In the genomic region with DNA sequence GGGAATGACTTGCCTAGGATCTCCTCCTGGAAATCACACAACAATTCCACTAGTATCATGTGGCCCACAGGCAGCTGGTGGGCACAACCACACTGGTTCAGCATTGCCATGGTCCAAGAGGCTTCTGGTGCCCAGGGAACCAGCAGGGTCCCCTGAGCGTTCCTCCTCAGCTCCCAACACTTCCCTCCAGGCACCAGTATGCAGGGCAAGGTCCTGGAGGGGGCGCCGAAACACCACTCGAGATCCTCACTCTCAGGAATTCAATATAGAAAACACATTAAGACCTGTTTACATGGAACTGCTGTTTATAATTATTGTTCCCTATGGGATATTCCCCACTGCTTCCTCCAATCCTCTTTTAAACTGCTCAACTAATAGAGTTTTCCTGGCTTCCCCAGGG, we compare ENCODE assay signal across 24 cellular contexts.
DNase-seq lines count a peak whose midpoint lies in the region; ATAC-seq and TF ChIP-seq lines count a peak whose summit lies in the region.
"Had no signal": no experiment of that assay in that cellular context is flagged by ENCODE, and none has a peak within 500 bp of the region (broad histone marks: within the 10 kb centered on the region; RNA-seq: fewer than 3 reads in every experiment).

No MANE protein-coding gene starts in this region.

- no peak overlapping the region for H2AFZ ChIP-seq in HCT116 (ENCODE audit: low read depth, low read length, poor library complexity, severe bottlenecking)

- TF ChIP-seq POLR2A in HCT116 (IDR thresholded peaks at IDR 0.05; ENCODE audit: borderline replicate concordance, extremely low read depth, insufficient read depth, insufficient read length): no peak

- H3K9me3 Mint-ChIP-seq in WTC11: no peaks in the 10 kb centered on the region
- H3K9me3 Mint-ChIP-seq: activated CD4-positive, alpha-beta T cell treated with anti-CD3 and anti-CD28 coated beads, Interleukin-2, amount 10 ng/mL, durations not matched to agents 24 days and 14 days; activated naive CD4-positive, alpha-beta T cell treated with anti-CD3 and anti-CD28 coated beads for 36 hours; activated T-cell treated with anti-CD3 and anti-CD28 coated beads, Interleukin-2, amount 50 U/mL, for 4 hours had no signal

- H3K4me3 ChIP-seq in DOHH2 (ENCODE audit: low read length) (no peak overlapping the region), HCT116 (replicated peaks in 1 of 2; ENCODE audit: low read depth in 1 of 2, low read length in 2 of 2) (no peak overlapping the region), kidney epithelial cell (ENCODE audit: low read depth, low read length) (no peak overlapping the region)
- H3K4me3 ChIP-seq: esophagus squamous epithelium, stomach, tibial artery had no signal

- H3K9ac ChIP-seq in HCT116 (ENCODE audit: low read length): no peak overlapping the region

- H4K20me1 ChIP-seq in DOHH2 (ENCODE audit: control insufficient read depth, insufficient read depth, low read depth, low read length) (no peaks in the 10 kb centered on the region), HCT116 (ENCODE audit: insufficient read depth) (no peaks in the 10 kb centered on the region)

- ATAC-seq in HCT116 (peak; percentile 74), WTC11 (peak; percentile 84), HG02763 (IDR thresholded peaks at IDR 0.05; ENCODE audit: unreplicated experiment) (no peak)
- ATAC-seq: activated T-cell treated with anti-CD3 and anti-CD28 coated beads, Interleukin-2, amount 50 U/mL, for 4 hours; HepG2; T-helper 17 cell had no signal

- H3K79me2 ChIP-seq in DOHH2 (ENCODE audit: control insufficient read depth, low read length) (no peaks in the 10 kb centered on the region), HCT116 (ENCODE audit: insufficient read depth, low read length) (no peaks in the 10 kb centered on the region)

- no peaks in the 10 kb centered on the region for H3F3A ChIP-seq in DOHH2 (ENCODE audit: control insufficient read depth, insufficient read depth)

- H3K27ac Mint-ChIP-seq in WTC11: no peak overlapping the region
- H3K27ac Mint-ChIP-seq: activated CD4-positive, alpha-beta T cell treated with anti-CD3 and anti-CD28 coated beads, Interleukin-2, amount 10 ng/mL, durations not matched to agents 24 days and 14 days; activated naive CD4-positive, alpha-beta T cell treated with anti-CD3 and anti-CD28 coated beads for 36 hours; CD4-positive, CD25-positive, alpha-beta regulatory T cell; T-helper 17 cell had no signal

- TF ChIP-seq CTCF in DOHH2 (IDR thresholded peaks at IDR 0.05; ENCODE audit: low read depth, low read length, poor library complexity, severe bottlenecking) (peak; percentile 31), HCT116 (IDR thresholded peaks at IDR 0.05 in 2 of 3, conservative IDR thresholded peaks at IDR 0.05 in 1 of 3; ENCODE audit: borderline replicate concordance in 1 of 3, insufficient read depth in 1 of 3, low read depth in 2 of 3, low read length in 2 of 3) (peak; percentile 23 to 48 (median 31); a peak in 5 of 6 replicates), WTC11 (IDR thresholded peaks at IDR 0.05) (0 out of 2 replicates have a peak, but pooled peaks have one; percentile 17), kidney epithelial cell (IDR thresholded peaks at IDR 0.05; ENCODE audit: insufficient read depth, low read length, poor library complexity, severe bottlenecking) (peak; percentile 3)

- H3K36me3 ChIP-seq in DOHH2 (ENCODE audit: control insufficient read depth, low read length) (no peaks in the 10 kb centered on the region), HCT116 (ENCODE audit: control insufficient read depth in 1 of 2, insufficient read depth in 2 of 2, low read length in 2 of 2) (no peaks in the 10 kb centered on the region), kidney epithelial cell (ENCODE audit: control insufficient read depth, insufficient read depth, low read length) (no peaks in the 10 kb centered on the region)
- H3K36me3 ChIP-seq: esophagus squamous epithelium, neutrophil, stomach, tibial artery had no signal

- RAD21 ChIA-PET in HCT116 (lab: Charles Lee; ENCODE audit: low non-redundant PET in 1 of 2, low total read pairs in 2 of 2, uncharacterized antibody in 2 of 2, unreplicated experiment in 2 of 2): no interaction called here

- H3K9me3 ChIP-seq in DOHH2 (ENCODE audit: control insufficient read depth, insufficient read depth, low read length) (no peaks in the 10 kb centered on the region), HCT116 (ENCODE audit: control insufficient read depth in 1 of 2, insufficient read depth in 1 of 2, low read depth in 1 of 2, low read length in 2 of 2) (no peaks in the 10 kb centered on the region)
- H3K9me3 ChIP-seq: esophagus squamous epithelium, neutrophil, stomach, tibial artery had no signal

- H3K4me3 Mint-ChIP-seq in WTC11: no peak overlapping the region
- H3K4me3 Mint-ChIP-seq: activated CD4-positive, alpha-beta T cell treated with anti-CD3 and anti-CD28 coated beads, Interleukin-2, amount 10 ng/mL, durations not matched to agents 24 days and 14 days; activated naive CD4-positive, alpha-beta T cell treated with anti-CD3 and anti-CD28 coated beads for 36 hours; activated T-cell treated with anti-CD3 and anti-CD28 coated beads, Interleukin-2, amount 50 U/mL, for 4 hours; CD4-positive, CD25-positive, alpha-beta regulatory T cell; T-helper 17 cell had no signal

- TF ChIP-seq RAD21 in HCT116 (IDR thresholded peaks at IDR 0.05; ENCODE audit: low read depth): peak; percentile 53

- H3K27me3 Mint-ChIP-seq in WTC11 (ENCODE audit: low read depth): no peaks in the 10 kb centered on the region; the same call in none of the 2 replicates

- CTCF ChIA-PET in HCT116 (lab: Charles Lee): interaction anchor here (0.9 to 1.2 kb wide), 3 partner anchors 49 to 100 kb away, joined by 3 to 10 read pairs (median 3); no protein-coding TSS in a partner anchor
- CTCF ChIA-PET in WTC11 (lab: Charles Lee): interaction anchor here (0.5 to 4.3 kb wide), 28 partner anchors 10 to 652 kb away, joined by 3 to 76 read pairs (median 4); no protein-coding TSS in a partner anchor

- POLR2A ChIA-PET in HCT116 (lab: Charles Lee) (no interaction called here), WTC11 (lab: Charles Lee) (interaction anchor here (0.5 to 0.6 kb wide), 2 partner anchors 99 to 1280 kb away, joined by 3 read pairs; no protein-coding TSS in a partner anchor)

- no peak overlapping the region for H3K4me2 ChIP-seq in DOHH2 (ENCODE audit: low read length)
- no peak overlapping the region for H3K4me2 ChIP-seq in HCT116 (ENCODE audit: low read length)

- no peak overlapping the region for H3K27ac ChIP-seq in DOHH2 (ENCODE audit: low read depth, low read length)
- no peak overlapping the region for H3K27ac ChIP-seq in HCT116 (ENCODE audit: low read depth, low read length)
- H3K27ac ChIP-seq: esophagus squamous epithelium, neutrophil, stomach, tibial artery had no signal

- DNase-seq in HCT116 (ENCODE audit: low read depth, low spot score) (no peak), WTC11 (ENCODE audit: low spot score) (peak; percentile 73), kidney epithelial cell (ENCODE audit: low read depth) (no peak), DMS153 treated with DMSO at 0.1 percent for 48 hours (lab: John Stamatoyannopoulos, UW; ENCODE audit: unreplicated experiment) (no peak)
- no peak for DNase-seq in stimulated activated CD4-positive, alpha-beta T cell treated with anti-CD3 and anti-CD28 coated beads, Interleukin-12 subunit alpha, Interleukin-12 subunit beta, amount 100 ng/mL, for 4 hours
- DNase-seq: activated CD4-positive, alpha-beta T cell treated with anti-CD3 and anti-CD28 coated beads, Interleukin-2, amount 10 ng/mL, durations not matched to agents 24 days and 14 days; activated naive CD4-positive, alpha-beta T cell treated with anti-CD3 and anti-CD28 coated beads for 36 hours; activated T-cell treated with anti-CD3 and anti-CD28 coated beads, Interleukin-2, amount 50 U/mL, for 4 hours; amniotic stem cell; CD4-positive, CD25-positive, alpha-beta regulatory T cell; esophagus squamous epithelium; GOT3; mammary epithelial cell; NCI-H1048; NCI-H1930; NK-92 treated with Interleukin-12 subunit alpha and Interleukin-12 subunit beta, amount 100 ng/mL, for 24 hours; stimulated activated CD8-positive, alpha-beta memory T cell treated with anti-CD3 and anti-CD28 coated beads, Interleukin-4, amount 100 ng/mL, for 48 hours; stomach; T-helper 17 cell; tibial artery had no signal

- H3K4me1 Mint-ChIP-seq in WTC11: peaks cover 31% of the 10 kb centered on the region
- H3K4me1 Mint-ChIP-seq: activated CD4-positive, alpha-beta T cell treated with anti-CD3 and anti-CD28 coated beads, Interleukin-2, amount 10 ng/mL, durations not matched to agents 24 days and 14 days; CD4-positive, CD25-positive, alpha-beta regulatory T cell; T-helper 17 cell had no signal

- H3K9me2 ChIP-seq in DOHH2 (replicated peaks; ENCODE audit: control insufficient read depth, low read length) (no peaks in the 10 kb centered on the region), HCT116 (ENCODE audit: insufficient read depth) (no peaks in the 10 kb centered on the region)

- no peaks in the 10 kb centered on the region for H3K36me3 Mint-ChIP-seq in WTC11
- H3K36me3 Mint-ChIP-seq: CD4-positive, CD25-positive, alpha-beta regulatory T cell had no signal

- intact Hi-C loops in HCT116 (cut with micrococcal nuclease): no loop called here

- peaks cover 2% of the 10 kb centered on the region; the same call in 1 of the 2 replicates for H3K27me3 ChIP-seq in DOHH2 (ENCODE audit: control insufficient read depth, low read length)
- H3K27me3 ChIP-seq in HCT116 (ENCODE audit: insufficient read depth, low read length): peaks cover 90% of the 10 kb centered on the region
- no peaks in the 10 kb centered on the region for H3K27me3 ChIP-seq in kidney epithelial cell (ENCODE audit: control insufficient read depth, insufficient read depth, low read length)

- BruUV-seq in HCT116 (replicated peaks; lab: Mats Ljungman, UMichigan): no TSS peak

- H3K4me1 ChIP-seq in DOHH2 (ENCODE audit: control insufficient read depth, low read length) (no peaks in the 10 kb centered on the region), HCT116 (ENCODE audit: control insufficient read depth in 1 of 2, insufficient read depth in 2 of 2, low read length in 2 of 2) (no peaks in the 10 kb centered on the region)
- H3K4me1 ChIP-seq: esophagus squamous epithelium, stomach, tibial artery had no signal

TF ChIP-seq in HCT116, 20 proteins besides CTCF, POLR2A, EP300 and RAD21 (continues in another document):
- TF ChIP-seq ELF1 (IDR thresholded peaks at IDR 0.05; ENCODE audit: borderline replicate concordance, low read depth) (no peak), POLR2AphosphoS5 (IDR thresholded peaks at IDR 0.05; ENCODE audit: low read depth, low read length) (no peak), SIN3A (IDR thresholded peaks at IDR 0.05; ENCODE audit: low read depth) (no peak), SRF (IDR thresholded peaks at IDR 0.05; ENCODE audit: low read depth) (no peak), CBX3 (IDR thresholded peaks at IDR 0.05; ENCODE audit: low read depth) (no peak)

TF ChIP-seq in WTC11, 78 proteins besides CTCF, POLR2A, EP300 and RAD21 (continues in another document):
- TF ChIP-seq RORB (CRISPR knock-in tag; IDR thresholded peaks at IDR 0.05) (no peak), ETV6 (CRISPR knock-in tag; IDR thresholded peaks at IDR 0.05) (no peak)
